ENCODE assay signal across 8 cellular contexts in the genomic region with DNA sequence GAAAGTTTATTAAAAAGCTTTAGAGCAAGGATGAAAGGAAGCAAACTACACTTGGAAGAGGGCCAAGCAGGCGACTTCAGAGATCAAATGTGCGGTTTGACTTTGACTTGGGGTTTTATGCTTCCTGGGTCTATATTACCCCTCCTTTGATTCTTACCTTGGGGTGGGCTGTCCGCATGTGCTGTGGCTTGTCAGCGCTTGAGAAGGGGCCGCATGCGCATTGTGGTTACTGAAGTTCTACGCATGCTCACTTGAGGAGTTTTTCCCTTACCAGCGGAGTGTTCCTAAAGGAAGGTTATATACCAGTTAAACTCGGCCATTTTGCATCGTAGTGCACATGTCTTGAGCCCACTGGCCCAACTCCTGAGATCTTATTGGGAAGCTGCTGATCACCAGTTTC. TPM values are rescaled to one million over a fixed set of nuclear protein-coding genes. Genes with fewer than 3 reads are reported as not detected.
A peak's percentile ranks its signal among the peaks of the same experiment; 100 is the strongest.
DNase-seq lines count a peak whose midpoint lies in the region; ATAC-seq and TF ChIP-seq lines count a peak whose summit lies in the region.

No MANE protein-coding gene starts in this region.

- peak overlapping the region; percentile 63 for H3K27ac Mint-ChIP-seq in activated naive CD4-positive, alpha-beta T cell treated with anti-CD3 and anti-CD28 coated beads for 36 hours
- H3K27ac Mint-ChIP-seq in natural killer cell treated with Interleukin-12 subunit alpha and Interleukin-12 subunit beta and Interleukin-15 and Interleukin-18, amount 100 ng/mL, for 72 hours = peak overlapping the region; percentile 34 to 81

- H3K9me3 ChIP-seq in left ventricle myocardium inferior (replicated peaks) = no peaks in the 10 kb centered on the region

- DNase-seq in left ventricle myocardium inferior = peak; percentile 16
- no peak for DNase-seq in cardiac septum (ENCODE audit: low spot score)
- DNase-seq in activated naive CD4-positive, alpha-beta T cell treated with anti-CD3 and anti-CD28 coated beads for 36 hours = peak; percentile 58
- no peak for DNase-seq in natural killer cell treated with Interleukin-12 subunit alpha and Interleukin-12 subunit beta and Interleukin-15 and Interleukin-18, amount 100 ng/mL, for 72 hours (ENCODE audit: low spot score)
- no peak for DNase-seq in NCI-H2107 treated with DMSO at 0.1 percent for 48 hours (lab: John Stamatoyannopoulos, UW; ENCODE audit: unreplicated experiment)
- no peak for DNase-seq in NCI-H2227 treated with DMSO at 0.1 percent for 48 hours (lab: John Stamatoyannopoulos, UW)
- DNase-seq in dermis blood vessel endothelial cell = no peak

- no peak for TF ChIP-seq CTCF in left ventricle myocardium inferior (IDR thresholded peaks at IDR 0.05; ENCODE audit: borderline replicate concordance)

- intact Hi-C loops in left ventricle myocardium inferior (cut with micrococcal nuclease) = loop anchor here (10.0 kb wide), 1 partner anchor 185 kb away; the partner anchor contains the start of gene UBA1
- intact Hi-C loops in cardiac septum (cut with DNase I) = no loop called here
- intact Hi-C loops in activated naive CD4-positive, alpha-beta T cell treated with anti-CD3 and anti-CD28 coated beads for 36 hours (cut with micrococcal nuclease) = loop anchor here (1.0 to 5.0 kb wide), 6 partner anchors 102 to 233 kb away; partner anchors contain the start of genes CDK16, RBM10, UBA1 and ZNF41

- H3K4me1 Mint-ChIP-seq in activated naive CD4-positive, alpha-beta T cell treated with anti-CD3 and anti-CD28 coated beads for 36 hours (ENCODE audit: low read depth) = peaks cover 25% of the 10 kb centered on the region
- peaks cover 0 to 9% of the 10 kb centered on the region in 2 donors for H3K4me1 Mint-ChIP-seq in natural killer cell treated with Interleukin-12 subunit alpha and Interleukin-12 subunit beta and Interleukin-15 and Interleukin-18, amount 100 ng/mL, for 72 hours (ENCODE audit: low read depth in 2 of 2)

- peak overlapping the region; percentile 65 for H3K4me3 Mint-ChIP-seq in activated naive CD4-positive, alpha-beta T cell treated with anti-CD3 and anti-CD28 coated beads for 36 hours
- H3K4me3 Mint-ChIP-seq in natural killer cell treated with Interleukin-12 subunit alpha and Interleukin-12 subunit beta and Interleukin-15 and Interleukin-18, amount 100 ng/mL, for 72 hours = peak overlapping the region; percentile 25

- no peaks in the 10 kb centered on the region for H3K4me1 ChIP-seq in left ventricle myocardium inferior

- peak; percentile 56 to 58 for ATAC-seq in natural killer cell treated with Interleukin-12 subunit alpha and Interleukin-12 subunit beta and Interleukin-15 and Interleukin-18, amount 100 ng/mL, for 72 hours
- no peak for ATAC-seq in HG03135 (IDR thresholded peaks at IDR 0.05; ENCODE audit: unreplicated experiment)

- no peak overlapping the region for H3K4me3 ChIP-seq in left ventricle myocardium inferior

- H3K27me3 ChIP-seq in left ventricle myocardium inferior (ENCODE audit: low read depth) = no peaks in the 10 kb centered on the region

- H3K9me3 Mint-ChIP-seq in activated naive CD4-positive, alpha-beta T cell treated with anti-CD3 and anti-CD28 coated beads for 36 hours = no peaks in the 10 kb centered on the region
- H3K9me3 Mint-ChIP-seq in natural killer cell treated with Interleukin-12 subunit alpha and Interleukin-12 subunit beta and Interleukin-15 and Interleukin-18, amount 100 ng/mL, for 72 hours = no peaks in the 10 kb centered on the region

- no peaks in the 10 kb centered on the region for H3K27me3 Mint-ChIP-seq in activated naive CD4-positive, alpha-beta T cell treated with anti-CD3 and anti-CD28 coated beads for 36 hours (ENCODE audit: low read depth)
- peaks cover 0 to 12% of the 10 kb centered on the region in 2 donors for H3K27me3 Mint-ChIP-seq in natural killer cell treated with Interleukin-12 subunit alpha and Interleukin-12 subunit beta and Interleukin-15 and Interleukin-18, amount 100 ng/mL, for 72 hours

- no peak overlapping the region for H3K27ac ChIP-seq in left ventricle myocardium inferior (replicated peaks)

- no peaks in the 10 kb centered on the region for H3K36me3 Mint-ChIP-seq in activated naive CD4-positive, alpha-beta T cell treated with anti-CD3 and anti-CD28 coated beads for 36 hours (ENCODE audit: low read depth)
- no peaks in the 10 kb centered on the region for H3K36me3 Mint-ChIP-seq in natural killer cell treated with Interleukin-12 subunit alpha and Interleukin-12 subunit beta and Interleukin-15 and Interleukin-18, amount 100 ng/mL, for 72 hours

- CTCF ChIA-PET in activated naive CD4-positive, alpha-beta T cell treated with anti-CD3 and anti-CD28 coated beads for 36 hours (lab: Charles Lee) = no interaction called here

- H3K36me3 ChIP-seq in left ventricle myocardium inferior = no peaks in the 10 kb centered on the region

RNA-seq across cellular contexts. Expression of gene ZNF157, which starts 9.9 kb away (rescaled TPM):
- total RNA-seq in left ventricle myocardium inferior (not detected), cardiac septum (0.11 TPM), dermis blood vessel endothelial cell (0.17 TPM in 1 of 2 replicates, not detected in the other)
- total RNA-seq in activated naive CD4-positive, alpha-beta T cell treated with anti-CD3 and anti-CD28 coated beads for 36 hours = 1 to 10 TPM in 1 of 2 experiments, under 1 TPM in 1; 0.69 to 1.0 TPM
- under 1 TPM; 0.31 to 0.61 TPM for total RNA-seq in natural killer cell treated with Interleukin-12 subunit alpha and Interleukin-12 subunit beta and Interleukin-15 and Interleukin-18, amount 100 ng/mL, for 72 hours

Comparison
In these comparisons a context has a peak if more than half of its experiments do, and no peak if none do; other contexts are left out.
1. DNase-seq: peak in left ventricle myocardium inferior (single experiment) and activated naive CD4-positive, alpha-beta T cell treated with anti-CD3 and anti-CD28 coated beads for 36 hours (single experiment); none in cardiac septum (single experiment), natural killer cell treated with Interleukin-12 subunit alpha and Interleukin-12 subunit beta and Interleukin-15 and Interleukin-18, amount 100 ng/mL, for 72 hours (single experiment), NCI-H2107 treated with DMSO at 0.1 percent for 48 hours (single experiment), NCI-H2227 treated with DMSO at 0.1 percent for 48 hours (single experiment) and dermis blood vessel endothelial cell (single experiment).